13 cellular contexts compared by ENCODE assay signal in the genomic region with DNA sequence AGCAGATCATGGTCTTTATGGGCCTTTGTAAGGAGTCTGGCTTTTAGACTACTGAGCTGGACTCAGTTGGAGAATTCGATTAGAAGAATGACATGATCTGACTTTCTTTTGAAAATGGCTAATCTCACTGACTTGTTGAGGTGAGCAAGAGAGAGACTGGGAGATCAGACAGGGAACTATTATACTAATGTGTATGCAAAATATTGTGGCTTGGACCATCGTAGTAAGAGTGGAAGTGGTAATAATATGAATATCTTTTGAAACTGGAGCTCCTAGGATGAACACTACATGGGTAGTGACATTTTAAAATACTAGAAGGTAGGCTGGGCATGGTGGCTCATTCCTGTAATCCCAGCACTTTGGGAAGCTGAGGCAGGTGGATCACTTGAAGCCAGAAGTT. TPM values are rescaled to one million over a fixed set of nuclear protein-coding genes. Genes with fewer than 3 reads are reported as not detected.
A peak's percentile ranks its signal among the peaks of the same experiment; 100 is the strongest.
DNase-seq lines count a peak whose midpoint lies in the region; ATAC-seq and TF ChIP-seq lines count a peak whose summit lies in the region.
"Had no signal": no experiment of that assay in that cellular context is flagged by ENCODE, and none has a peak within 500 bp of the region (broad histone marks: within the 10 kb centered on the region; RNA-seq: fewer than 3 reads in every experiment).

No MANE protein-coding gene starts in this region.

- H3K27ac Mint-ChIP-seq in nephron progenitor cell: peak overlapping the region; percentile 43

- peaks cover 13% of the 10 kb centered on the region for H3K9me3 Mint-ChIP-seq in nephron progenitor cell

- H3K36me3 Mint-ChIP-seq in nephron progenitor cell (ENCODE audit: low read depth): peaks cover 35% of the 10 kb centered on the region

- H3K4me3 ChIP-seq in cardiac muscle cell (no peak overlapping the region), ascending aorta (no peak overlapping the region), SJCRH30 (no peak overlapping the region), right cardiac atrium (ENCODE audit: low read length) (no peak overlapping the region)

- H3K36me3 ChIP-seq in cardiac muscle cell (no peaks in the 10 kb centered on the region), ascending aorta (no peaks in the 10 kb centered on the region), SJCRH30 (no peaks in the 10 kb centered on the region)

- peaks cover 8% of the 10 kb centered on the region for H3K4me1 Mint-ChIP-seq in nephron progenitor cell

- DNase-seq in cardiac muscle cell (ENCODE audit: low read depth in 1 of 2, low spot score in 1 of 2) (no peak), left ventricle myocardium superior (no peak), ascending aorta (ENCODE audit: low spot score in 2 of 2) (no peak), nephron progenitor cell (no peak), ureter (ENCODE audit: low spot score) (no peak), SJCRH30 (no peak), right cardiac atrium (no peak), mesenteric fat pad (ENCODE audit: low spot score) (no peak)
- DNase-seq: activated CD4-positive, CD25-positive, alpha-beta regulatory T cell treated with anti-CD3 and anti-CD28 coated beads, Interleukin-2, amount 50 U/mL, for 72 hours; NCI-H2107; NCI-H82; RPMI8226 had no signal

- H3K4me1 ChIP-seq in cardiac muscle cell (ENCODE audit: low read depth) (no peaks in the 10 kb centered on the region), ascending aorta (peaks cover 0 to 15% of the 10 kb centered on the region in 2 donors), SJCRH30 (peaks cover 8% of the 10 kb centered on the region), right cardiac atrium (ENCODE audit: control insufficient read depth, insufficient read depth, low read length) (peaks cover 5% of the 10 kb centered on the region)

- H3K27ac ChIP-seq in cardiac muscle cell: peak overlapping the region; percentile 65
- peak overlapping the region; percentile 38 to 56 for H3K27ac ChIP-seq in ascending aorta
- H3K27ac ChIP-seq in SJCRH30: no peak overlapping the region
- no peak overlapping the region for H3K27ac ChIP-seq in right cardiac atrium (ENCODE audit: low read length)
- H3K27ac ChIP-seq: parathyroid adenoma had no signal

- no peak overlapping the region for H3K4me3 Mint-ChIP-seq in nephron progenitor cell

- WGBS in right cardiac atrium: 90% methylated on average over 2 of the region's 2 CpGs

- TF ChIP-seq CTCF in cardiac muscle cell (IDR thresholded peaks at IDR 0.05; ENCODE audit: low read depth, low read length): no peak
- no peak for TF ChIP-seq CTCF in ascending aorta (IDR thresholded peaks at IDR 0.05)
- no peak for TF ChIP-seq CTCF in nephron progenitor cell (IDR thresholded peaks at IDR 0.05)

- intact Hi-C loops in left ventricle myocardium superior (cut with micrococcal nuclease) (no loop called here), ascending aorta (cut with DNase I) (no loop called here), right cardiac atrium (cut with DNase I) (loop anchor here in 1 of 4 donors (10.0 kb wide), 1 partner anchor 54 kb away; the partner anchor contains the start of gene FRS2)

- no peaks in the 10 kb centered on the region for H3K27me3 Mint-ChIP-seq in nephron progenitor cell (ENCODE audit: low read depth, poor library complexity)

- H3K27me3 ChIP-seq in cardiac muscle cell (no peaks in the 10 kb centered on the region), ascending aorta (no peaks in the 10 kb centered on the region), SJCRH30 (no peaks in the 10 kb centered on the region), right cardiac atrium (ENCODE audit: control insufficient read depth, insufficient read depth) (no peaks in the 10 kb centered on the region)

- no peak for ATAC-seq in left ventricle myocardium superior
- ATAC-seq in right cardiac atrium: no peak

- H3K9me3 ChIP-seq in cardiac muscle cell (ENCODE audit: low read depth) (no peaks in the 10 kb centered on the region), ascending aorta (no peaks in the 10 kb centered on the region), SJCRH30 (replicated peaks) (no peaks in the 10 kb centered on the region), right cardiac atrium (ENCODE audit: control insufficient read depth, low read length) (no peaks in the 10 kb centered on the region)

RNA-seq across cellular contexts. Expression of gene CCT2, which starts 56.2 kb away (rescaled TPM):
- total RNA-seq in cardiac muscle cell (227 and 237 TPM in 2 replicates), left ventricle myocardium superior (89.1 TPM), ascending aorta (65.0 TPM), ureter (132 TPM), right cardiac atrium (100 to 1,000 TPM in 2 of 4 donors, 10 to 100 TPM in 2; 86.2 to 130 (median 98.5) TPM), mesenteric fat pad (154 TPM)
- polyA plus RNA-seq in cardiac muscle cell (307 and 340 TPM in 2 replicates), right cardiac atrium (76.9 TPM)
- total RNA-seq in SJCRH30 (2014; rRNA removed; shearing (Covaris generic)): 355 and 361 TPM in 2 replicates

RNA-seq across cellular contexts. Expression of gene FRS2, which starts 58.8 kb away (rescaled TPM):
- total RNA-seq in cardiac muscle cell (43.2 and 46.3 TPM in 2 replicates), left ventricle myocardium superior (25.2 TPM), ascending aorta (37.7 TPM), ureter (38.2 TPM), right cardiac atrium (10 to 100 TPM; 26.2 to 38.6 (median 29.7) TPM), mesenteric fat pad (37.8 TPM)
- polyA plus RNA-seq in cardiac muscle cell (15.9 and 21.6 TPM in 2 replicates), right cardiac atrium (6.2 TPM)
- total RNA-seq in SJCRH30 (2014; rRNA removed; shearing (Covaris generic)): 25.9 and 28.4 TPM in 2 replicates

Comparison
In these comparisons a context has a peak if more than half of its experiments do, and no peak if none do; other contexts are left out.
1. H3K27ac ChIP-seq: peak in cardiac muscle cell (single experiment) and ascending aorta (2 of 2); none in SJCRH30 (single experiment) and right cardiac atrium (single experiment).